ENCODE assay signal across 10 cellular contexts in the genomic region with DNA sequence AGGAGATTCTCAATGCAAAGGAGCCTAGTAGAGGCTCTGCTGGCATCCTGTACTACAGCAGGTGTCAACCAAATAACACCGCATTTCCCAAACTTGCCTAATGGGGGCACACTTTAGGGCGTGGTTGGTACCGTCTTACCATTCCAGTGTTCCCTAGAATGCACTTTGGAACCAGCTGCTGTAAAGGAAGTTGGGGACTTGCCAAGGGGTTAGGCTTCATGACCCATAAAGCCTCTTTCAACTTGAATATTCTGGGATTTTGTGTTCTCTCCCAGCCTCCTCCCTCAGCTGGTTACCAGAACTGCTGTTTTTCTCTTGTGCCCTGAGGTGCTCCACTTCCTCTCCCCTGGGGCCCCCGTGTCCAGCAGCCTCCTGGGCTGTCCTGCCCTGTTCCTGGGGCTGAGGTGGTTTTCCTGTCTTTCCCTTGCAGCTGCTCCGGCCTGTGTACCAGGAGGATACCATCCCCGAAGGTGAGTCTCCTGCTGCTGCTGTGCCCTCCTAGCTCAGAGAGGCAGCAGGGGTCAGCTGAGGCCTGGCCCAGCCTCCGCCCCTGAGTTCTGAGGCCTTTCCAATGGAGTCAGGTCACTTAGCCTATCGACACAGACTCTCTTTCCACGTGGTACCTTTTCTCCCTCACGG. TPM values are rescaled to one million over a fixed set of nuclear protein-coding genes. Genes with fewer than 3 reads are reported as not detected.
DNase-seq lines count a peak whose midpoint lies in the region; ATAC-seq, FAIRE-seq and TF ChIP-seq lines count a peak whose summit lies in the region.
"Had no signal": no experiment of that assay in that cellular context is flagged by ENCODE, and none has a peak within 500 bp of the region (broad histone marks: within the 10 kb centered on the region; RNA-seq: fewer than 3 reads in every experiment).

No MANE protein-coding gene starts in this region.

- no peak for TF ChIP-seq POLR2A in A549 (IDR thresholded peaks at IDR 0.05; ENCODE audit: low read length)

- TF ChIP-seq EP300 in A549 (IDR thresholded peaks at IDR 0.05), result no peak

- CTCF ChIA-PET in A549 (lab: Yijun Ruan, JAX), result interaction anchor here (0.9 to 2.0 kb wide), 6 partner anchors 10 to 147 kb away, joined by 3 to 8 read pairs (median 4); no protein-coding TSS in a partner anchor

- H3K9me3 ChIP-seq in A549, result no peaks in the 10 kb centered on the region
- no peaks in the 10 kb centered on the region for H3K9me3 ChIP-seq in iPS DF 6.9 (ENCODE audit: control insufficient read depth, insufficient read depth, low read length)

- 84% methylated on average over 10 of the region's 10 CpGs for WGBS in A549 (ENCODE audit: missing lambda C conversion rate)
- WGBS in iPS DF 6.9 (ENCODE audit: insufficient coverage, insufficient read length), result no CpG with 5 or more reads among the region's 10 CpGs

- 0 out of 5 replicates have a peak, but pooled peaks of 1 of the 2 experiments have one; percentile 9 for TF ChIP-seq RAD21 in A549 (conservative IDR thresholded peaks at IDR 0.05 in 1 of 2, IDR thresholded peaks at IDR 0.05 in 1 of 2)

- no peak overlapping the region for H3K4me2 ChIP-seq in A549

- no peak overlapping the region for H3K4me3 ChIP-seq in A549
- H3K4me3 ChIP-seq in GM12875 (ENCODE audit: low read depth, low read length), result no peak overlapping the region
- no peak overlapping the region for H3K4me3 ChIP-seq in iPS DF 6.9 (ENCODE audit: low read length)
- H3K4me3 ChIP-seq in foreskin fibroblast (ENCODE audit: low read depth in 1 of 2, low read length in 2 of 2), result no peak overlapping the region

- peak; percentile 15; the same call in 1 of the 3 replicates for TF ChIP-seq CTCF in A549 (IDR thresholded peaks at IDR 0.05)
- peak; percentile 43; the same call in 1 of the 2 replicates for TF ChIP-seq CTCF in GM12875 (IDR thresholded peaks at IDR 0.05; ENCODE audit: borderline replicate concordance, insufficient read depth, low read depth, low read length)
- TF ChIP-seq CTCF in foreskin fibroblast (IDR thresholded peaks at IDR 0.05; ENCODE audit: low read depth, low read length), result no peak

- POLR2A ChIA-PET in A549 (lab: Yijun Ruan, JAX), result no interaction called here

- DNase-seq in A549 (ENCODE audit: low read depth in 1 of 2, low spot score in 1 of 2), result peak; percentile 26 to 64
- DNase-seq in RPMI8226, result peak; percentile 16
- DNase-seq in iPS DF 6.9 (ENCODE audit: low read depth, low spot score), result peak; percentile 20
- DNase-seq in epidermal melanocyte (ENCODE audit: insufficient read length, low spot score), result no peak
- no peak for DNase-seq in foreskin fibroblast
- DNase-seq in ureter (ENCODE audit: low spot score), result no peak
- DNase-seq: activated T-cell treated with anti-CD3 and anti-CD28 coated beads, Interleukin-2, amount 50 U/mL, for 1 hour had no signal

- ATAC-seq in A549 (peak in 1 of 2 experiments; percentile 70; a peak in 3 of 6 replicates), HG02610 (IDR thresholded peaks at IDR 0.05; ENCODE audit: unreplicated experiment) (no peak)

- no peaks in the 10 kb centered on the region for H3K36me3 ChIP-seq in iPS DF 6.9 (ENCODE audit: control insufficient read depth, insufficient read depth, low read length)

- peak; percentile 36 for FAIRE-seq in A549 (lab: Jason Lieb, UNC)
- FAIRE-seq: HTR-8/SVneo had no signal

- no peaks in the 10 kb centered on the region for H3K27me3 ChIP-seq in iPS DF 6.9 (ENCODE audit: control insufficient read depth, insufficient read depth, low read length)

- H3K4me1 ChIP-seq in A549 (peaks cover 32% of the 10 kb centered on the region), iPS DF 6.9 (ENCODE audit: control insufficient read depth, insufficient read depth, low read length) (peaks cover 5% of the 10 kb centered on the region; the same call in 1 of the 2 replicates)

- H3K27ac ChIP-seq in A549 (peak overlapping the region; percentile 46 to 59; a peak in 4 of 6 replicates), iPS DF 6.9 (ENCODE audit: low read length) (no peak overlapping the region)

TF ChIP-seq in A549, 52 proteins besides CTCF, POLR2A, EP300 and RAD21:
- no peak for TF ChIP-seq JUN (IDR thresholded peaks at IDR 0.05)
- no peak for TF ChIP-seq JUNB (IDR thresholded peaks at IDR 0.05)
- no peak for TF ChIP-seq RARB (CRISPR knock-in tag; IDR thresholded peaks at IDR 0.05)
- TF ChIP-seq FOXS1 (CRISPR knock-in tag; IDR thresholded peaks at IDR 0.05), result no peak

RNA-seq across cellular contexts. Expression of gene RGS3, which starts 44.7 kb away (rescaled TPM):
- 19.6 and 21.5 TPM in 2 replicates for polyA plus RNA-seq in A549 (2011; rRNA removed)
- polyA plus RNA-seq in A549 (2012; cell fraction: cytosol; rRNA removed), result 26.3 and 27.7 TPM in 2 replicates
- 51.2 and 52.4 TPM in 2 replicates for polyA plus RNA-seq in A549 (2012; cell fraction: nucleus; rRNA removed)
- polyA plus RNA-seq in A549 (2017; fragmentation: RNase III; extraction: RNeasy Plus Mini Kit Qiagen cat#74134 plus additional on column Dnase treatment), result 17.1 to 22.9 TPM (median 20.8 TPM) in 3 replicates
- 29.2 and 29.6 TPM in 2 replicates for polyA minus RNA-seq in A549 (2011; rRNA and poly(A)+ RNA removed)
- total RNA-seq in ureter, result 57.9 TPM

Comparison
In these comparisons a context has a peak if more than half of its experiments do, and no peak if none do; other contexts are left out.
1. DNase-seq: peak in A549 (2 of 2), RPMI8226 (single experiment) and iPS DF 6.9 (single experiment); none in epidermal melanocyte (single experiment), foreskin fibroblast (0 of 2) and ureter (single experiment).